Comparison of ENCODE assay signal across 1 cellular context in genomic region chr4:8771258-8771590, GRCh38.
A peak's percentile ranks its signal among the peaks of the same experiment; 100 is the strongest.
TF ChIP-seq lines count a peak whose summit lies in the region.

No MANE protein-coding gene starts in this region.

TF ChIP-seq in K562, 482 proteins besides CTCF, POLR2A, EP300 and RAD21:
- no peak for TF ChIP-seq NBN (IDR thresholded peaks at IDR 0.05; ENCODE audit: low read depth)
- no peak for TF ChIP-seq ZC3H4 (CRISPR knock-in tag; IDR thresholded peaks at IDR 0.05; ENCODE audit: borderline replicate concordance)
- no peak for TF ChIP-seq BRF1 (IDR thresholded peaks at IDR 0.05; ENCODE audit: borderline replicate concordance, extremely low read depth, insufficient read length)
- peak; percentile 20; the same call in 1 of the 2 replicates for TF ChIP-seq ZNF263 (CRISPR knock-in tag; IDR thresholded peaks at IDR 0.05; ENCODE audit: borderline replicate concordance)
- TF ChIP-seq MITF (IDR thresholded peaks at IDR 0.05), result no peak
- no peak for TF ChIP-seq SAFB (IDR thresholded peaks at IDR 0.05; ENCODE audit: borderline replicate concordance, low read depth, low read length)
- TF ChIP-seq ZNF282 (CRISPR knock-in tag; IDR thresholded peaks at IDR 0.05), result no peak
